ENCODE assay signal across 8 cellular contexts in the genomic region with DNA sequence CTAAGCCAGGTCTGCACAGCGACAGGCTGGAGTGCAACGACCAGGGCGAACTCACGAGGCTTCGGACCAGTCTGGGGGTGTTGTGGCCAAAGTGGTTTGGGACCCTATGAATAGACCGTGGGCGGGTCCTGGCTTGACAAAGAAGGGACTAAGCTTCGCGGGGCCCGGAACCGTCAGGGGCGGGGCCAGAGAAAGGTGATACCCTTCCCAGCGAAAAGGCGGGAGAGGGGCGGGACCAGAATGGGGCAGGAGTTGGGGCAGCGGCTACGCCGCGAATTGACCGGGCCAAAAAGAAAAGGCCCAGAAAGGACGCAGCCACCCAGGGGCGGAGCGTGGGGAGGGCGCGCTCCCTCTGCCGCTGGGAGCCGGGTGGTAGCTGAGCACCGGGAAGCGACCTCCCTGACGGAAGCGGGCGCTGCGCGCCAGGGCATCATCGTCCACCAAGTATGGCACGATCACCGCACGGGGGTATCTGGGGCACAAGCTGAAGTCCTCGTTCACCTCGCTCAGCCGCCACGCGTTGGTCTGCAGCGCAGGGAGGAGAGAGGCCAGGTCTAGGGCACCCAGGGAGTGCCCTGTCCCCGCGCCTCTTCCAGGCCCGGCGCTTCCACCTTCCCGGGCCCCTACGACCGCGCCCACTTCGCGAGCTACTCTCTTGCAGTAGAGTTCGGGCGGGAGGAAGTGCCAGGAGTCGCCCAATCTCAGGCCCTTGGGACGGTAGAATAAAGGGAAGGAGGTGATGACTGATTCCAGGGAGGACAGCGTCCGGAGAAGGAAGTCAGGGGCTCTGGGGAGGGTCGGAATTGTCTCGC. TPM values are rescaled to one million over a fixed set of nuclear protein-coding genes. Genes with fewer than 3 reads are reported as not detected.
DNase-seq lines count a peak whose midpoint lies in the region; ATAC-seq, FAIRE-seq and TF ChIP-seq lines count a peak whose summit lies in the region.
"Had no signal": no experiment of that assay in that cellular context is flagged by ENCODE, and none has a peak within 500 bp of the region (broad histone marks: within the 10 kb centered on the region; RNA-seq: fewer than 3 reads in every experiment).

No MANE protein-coding gene starts in this region.

- no peaks in the 10 kb centered on the region for H3F3A ChIP-seq in MM.1S (ENCODE audit: insufficient read depth, low read length)
- H3F3A ChIP-seq in SU-DHL-6 (ENCODE audit: insufficient read depth), result peaks cover 18% of the 10 kb centered on the region

- WGBS in body of pancreas, 2 donors, result 1% methylated on average over 26 to 53 of the region's 62 CpGs

- H4K20me1 ChIP-seq in MM.1S (ENCODE audit: insufficient read depth, low read length) (no peaks in the 10 kb centered on the region), SU-DHL-6 (ENCODE audit: low read depth, low read length) (no peaks in the 10 kb centered on the region)

- H3K27ac ChIP-seq in MM.1S (ENCODE audit: low read length), result no peak overlapping the region
- H3K27ac ChIP-seq in SU-DHL-6 (ENCODE audit: low read depth, low read length), result peak overlapping the region; percentile 3; the same call in 1 of the 2 replicates
- H3K27ac ChIP-seq in body of pancreas, result peak overlapping the region; percentile 83 to 95 (median 90)

- H3K27me3 ChIP-seq in MM.1S (replicated peaks; ENCODE audit: insufficient read depth, low read length) (no peaks in the 10 kb centered on the region), SU-DHL-6 (ENCODE audit: low read length) (no peaks in the 10 kb centered on the region), body of pancreas (no peaks in the 10 kb centered on the region)

- FAIRE-seq in GM12891 (lab: Jason Lieb, UNC), result peak; percentile 82

- intact Hi-C loops in body of pancreas (cut with DNase I), result no loop called here

- no peaks in the 10 kb centered on the region for H3K4me1 ChIP-seq in MM.1S (ENCODE audit: low read length)
- H3K4me1 ChIP-seq in body of pancreas, result peaks cover 45% of the 10 kb centered on the region

- TF ChIP-seq POLR2A in GM12891 (IDR thresholded peaks at IDR 0.05; ENCODE audit: low read depth, low read length) (no peak), body of pancreas (IDR thresholded peaks at IDR 0.05) (peak; percentile 91 to 93 (median 92))

- peak overlapping the region; percentile 83 for H2AFZ ChIP-seq in MM.1S (ENCODE audit: low read length)
- peak overlapping the region; percentile 70 for H2AFZ ChIP-seq in SU-DHL-6 (ENCODE audit: low read depth, low read length, severe bottlenecking)

- H3K9ac ChIP-seq in MM.1S (ENCODE audit: low read length) (peak overlapping the region; percentile 26; the same call in 1 of the 2 replicates), SU-DHL-6 (ENCODE audit: low read length) (peak overlapping the region; percentile 55)

- H3K79me2 ChIP-seq in MM.1S (ENCODE audit: low read length) (no peaks in the 10 kb centered on the region), SU-DHL-6 (ENCODE audit: insufficient read depth, low read length) (no peaks in the 10 kb centered on the region)

- TF ChIP-seq CTCF in MM.1S (IDR thresholded peaks at IDR 0.05; ENCODE audit: low read length) (peak; percentile 24; the same call in 1 of the 2 replicates), SU-DHL-6 (IDR thresholded peaks at IDR 0.05; ENCODE audit: insufficient read depth, low read length, poor library complexity, severe bottlenecking) (no peak), body of pancreas (IDR thresholded peaks at IDR 0.05) (peak in 6 of 7 experiments; percentile 5 to 54 (median 38)), retinal pigment epithelial cell (conservative IDR thresholded peaks at IDR 0.05; ENCODE audit: low read depth, low read length) (peak; percentile 29)

- DNase-seq in GM12891 (ENCODE audit: insufficient read length, low spot score) (no peak), MM.1S (peak; percentile 14), body of pancreas (peak; percentile 90 to 94 (median 94)), iPS DF 19.7 (ENCODE audit: low read depth, low spot score) (peak; percentile 76), retinal pigment epithelial cell (ENCODE audit: low read depth) (no peak)

- H3K9me2 ChIP-seq in MM.1S (replicated peaks; ENCODE audit: insufficient read depth, low read length) (no peaks in the 10 kb centered on the region), SU-DHL-6 (replicated peaks; ENCODE audit: insufficient read depth, low read length) (no peaks in the 10 kb centered on the region)

- H3K4me3 ChIP-seq in MM.1S (ENCODE audit: low read length) (peak overlapping the region; percentile 65), SU-DHL-6 (ENCODE audit: insufficient read depth, low read length, poor library complexity, severe bottlenecking) (peak overlapping the region; percentile 50), body of pancreas (peak overlapping the region; percentile 35 to 75), retinal pigment epithelial cell (ENCODE audit: low read length) (peak overlapping the region; percentile 56)

- H3K36me3 ChIP-seq in MM.1S (replicated peaks; ENCODE audit: insufficient read depth, low read length) (no peaks in the 10 kb centered on the region), SU-DHL-6 (ENCODE audit: low read length) (no peaks in the 10 kb centered on the region), body of pancreas (replicated peaks in 1 of 2; ENCODE audit: insufficient read depth in 1 of 2, low read depth in 2 of 2) (no peaks in the 10 kb centered on the region)

- H3K9me3 ChIP-seq in MM.1S (replicated peaks; ENCODE audit: insufficient read depth, low read length) (no peaks in the 10 kb centered on the region), SU-DHL-6 (ENCODE audit: insufficient read depth, low read length) (no peaks in the 10 kb centered on the region), body of pancreas (no peaks in the 10 kb centered on the region)

- H3K4me2 ChIP-seq in MM.1S (ENCODE audit: low read depth, low read length), result peak overlapping the region; percentile 94
- peak overlapping the region; percentile 82 for H3K4me2 ChIP-seq in SU-DHL-6 (ENCODE audit: low read depth, low read length, poor library complexity, severe bottlenecking)

- ATAC-seq in body of pancreas (peak; percentile 88), HG03108 (IDR thresholded peaks at IDR 0.05; ENCODE audit: unreplicated experiment) (no peak)

TF ChIP-seq in GM12891, 5 proteins besides CTCF, POLR2A, EP300 and RAD21:
- TF ChIP-seq SPI1 (IDR thresholded peaks at IDR 0.05; ENCODE audit: low read depth, low read length) (0 out of 2 replicates have a peak, but pooled peaks have one; percentile 33), POU2F2 (IDR thresholded peaks at IDR 0.05; ENCODE audit: low read depth, low read length) (no peak)

RNA-seq across cellular contexts. Expression of gene FAM167B, which starts 6.7 kb away (rescaled TPM):
- 0.30 TPM for polyA plus RNA-seq in GM12891 (2012; ENCODE audit: low read depth, missing spikeins)
- 1 to 10 TPM in 1 of 2 donors, not detected in 1; 4.9 TPM for total RNA-seq in body of pancreas

RNA-seq across cellular contexts. Expression of gene LCK, which starts 10.7 kb away (rescaled TPM):
- polyA plus RNA-seq in GM12891 (2012; ENCODE audit: low read depth, missing spikeins), result 103 TPM
- total RNA-seq in body of pancreas, result 1 to 10 TPM in 1 of 2 donors, not detected in 1; 1.6 TPM

RNA-seq across cellular contexts. Expression of gene EIF3I, which starts 18.1 kb away (rescaled TPM):
- polyA plus RNA-seq in GM12891 (2012; ENCODE audit: low read depth, missing spikeins), result 180 TPM
- total RNA-seq in body of pancreas, result 10 to 100 TPM; 69.5 to 81.7 TPM

RNA-seq across cellular contexts. Expression of gene TMEM234, which starts 18.2 kb away (rescaled TPM):
- polyA plus RNA-seq in GM12891 (2012; ENCODE audit: low read depth, missing spikeins), result 10.9 TPM
- total RNA-seq in body of pancreas, result 10 to 100 TPM; 16.3 to 20.8 TPM

RNA-seq across cellular contexts. Expression of gene DCDC2B, which starts 31.5 kb away (rescaled TPM):
- 0.05 TPM for polyA plus RNA-seq in GM12891 (2012; ENCODE audit: low read depth, missing spikeins)
- total RNA-seq in body of pancreas, result not detected
- total RNA-seq: pulmonary artery endothelial cell had no signal

Comparison
In these comparisons a context has a peak if more than half of its experiments do, and no peak if none do; other contexts are left out.
1. DNase-seq: peak in MM.1S (single experiment), body of pancreas (4 of 4) and iPS DF 19.7 (single experiment); none in GM12891 (single experiment) and retinal pigment epithelial cell (single experiment).
2. Peak in every context shown above with its lines, with median percentiles within 50 percentile points of each other: H3K4me3 ChIP-seq.